ENCODE assay signal across 11 cellular contexts in the genomic region with DNA sequence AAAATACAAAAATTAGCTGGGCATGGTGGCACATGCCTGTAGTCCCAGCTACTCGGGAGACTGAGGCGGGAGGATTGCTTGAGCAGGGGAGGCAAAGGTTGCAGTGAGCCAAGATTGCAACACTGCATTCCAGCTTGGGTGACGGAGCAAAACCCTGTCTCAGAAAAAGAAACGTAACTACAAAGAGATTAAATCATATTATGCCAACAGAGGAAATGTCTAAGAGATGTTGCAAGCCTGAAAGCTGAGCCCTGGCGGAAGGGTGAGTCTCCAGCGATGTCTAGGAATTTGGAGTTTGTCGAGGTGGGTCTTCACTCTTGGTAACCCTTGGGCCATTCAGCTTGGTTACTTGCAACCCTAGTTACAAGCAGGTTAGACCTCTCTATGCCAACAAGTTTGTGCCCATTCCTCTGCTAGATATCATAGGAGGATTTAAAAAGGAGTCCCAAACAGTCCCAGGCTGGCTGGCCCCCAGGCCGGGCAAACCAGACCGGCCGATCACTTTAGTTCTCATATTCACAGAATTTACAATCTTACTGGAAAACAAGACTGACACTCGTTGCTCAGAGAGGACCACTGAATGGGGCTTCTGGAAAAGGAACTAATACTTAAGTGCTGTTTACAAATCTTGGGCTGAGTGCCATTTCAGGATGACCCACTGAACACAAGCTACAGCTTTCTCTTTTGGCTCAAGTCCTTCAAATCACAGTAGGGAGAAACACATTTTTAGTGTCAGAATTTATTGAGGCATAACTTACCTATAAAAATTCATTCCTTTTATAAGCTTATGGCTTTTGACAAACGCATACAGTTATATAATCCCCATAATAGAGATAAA. TPM values are rescaled to one million over a fixed set of nuclear protein-coding genes. Genes with fewer than 3 reads are reported as not detected.
DNase-seq lines count a peak whose midpoint lies in the region; ATAC-seq, FAIRE-seq and TF ChIP-seq lines count a peak whose summit lies in the region.
"Had no signal": no experiment of that assay in that cellular context is flagged by ENCODE, and none has a peak within 500 bp of the region (broad histone marks: within the 10 kb centered on the region; RNA-seq: fewer than 3 reads in every experiment).

No MANE protein-coding gene starts in this region.

- TF ChIP-seq RAD21 in IMR-90 (IDR thresholded peaks at IDR 0.05; ENCODE audit: low read length) (no peak), K562 (CRISPR knock-in tag; conservative IDR thresholded peaks at IDR 0.05 in 1 of 2, IDR thresholded peaks at IDR 0.05 in 1 of 2) (no peak)

- H3K9me1 ChIP-seq in IMR-90 (ENCODE audit: insufficient read depth, low read length), result no peaks in the 10 kb centered on the region
- no peaks in the 10 kb centered on the region for H3K9me1 ChIP-seq in K562 (ENCODE audit: control insufficient read depth, insufficient read depth, low read length)

- H3K27ac ChIP-seq in IMR-90 (ENCODE audit: insufficient read depth, low read length) (peak overlapping the region; percentile 5), K562 (ENCODE audit: extremely low read depth, low read depth, low read length) (no peak overlapping the region), lower lobe of right lung (no peak overlapping the region)
- H3K27ac ChIP-seq: psoas muscle, VCaP had no signal

- TF ChIP-seq POLR2A in IMR-90 (IDR thresholded peaks at IDR 0.05; ENCODE audit: low read depth, low read length) (no peak), K562 (conservative IDR thresholded peaks at IDR 0.05) (no peak)

- no peaks in the 10 kb centered on the region for H3K79me2 ChIP-seq in K562 (ENCODE audit: control insufficient read depth, insufficient read depth, low read length)

- no peaks in the 10 kb centered on the region for H3K79me1 ChIP-seq in IMR-90 (ENCODE audit: low read depth in 1 of 2, low read length in 2 of 2)

- no peak for FAIRE-seq in K562 (lab: Jason Lieb, UNC)

- H4K20me1 ChIP-seq in IMR-90 (ENCODE audit: insufficient read depth, low read length) (no peaks in the 10 kb centered on the region), K562 (replicated peaks; ENCODE audit: control insufficient read depth, insufficient read depth, low read length) (no peaks in the 10 kb centered on the region)

- peak overlapping the region; percentile 71 for H2AK9ac ChIP-seq in IMR-90 (replicated peaks; ENCODE audit: low read depth, low read length, poor library complexity)

- H3K36me3 ChIP-seq in IMR-90 (ENCODE audit: control insufficient read depth, insufficient read depth, low read length), result no peaks in the 10 kb centered on the region
- no peaks in the 10 kb centered on the region for H3K36me3 ChIP-seq in K562 (ENCODE audit: control insufficient read depth, insufficient read depth, low read length)
- no peaks in the 10 kb centered on the region for H3K36me3 ChIP-seq in lower lobe of right lung

- H3K4me3 Mint-ChIP-seq in activated CD8-positive, alpha-beta T cell treated with anti-CD3 and anti-CD28 coated beads for 36 hours, result no peak overlapping the region
- H3K4me3 Mint-ChIP-seq: CD4-positive, CD25-positive, alpha-beta regulatory T cell had no signal

- H2BK5ac ChIP-seq in IMR-90 (ENCODE audit: low read depth, low read length, poor library complexity, severe bottlenecking), result peak overlapping the region; percentile 48

- in situ Hi-C loops in IMR-90 (cut with MboI; ENCODE audit: low sequenced_read_pairs) (no loop called here), K562 (cut with MboI) (no loop called here)

- no peaks in the 10 kb centered on the region for H3K9me3 ChIP-seq in IMR-90 (ENCODE audit: control insufficient read depth, insufficient read depth, low read length)
- H3K9me3 ChIP-seq in K562 (replicated peaks; ENCODE audit: control insufficient read depth, insufficient read depth, low read depth, low read length), result no peaks in the 10 kb centered on the region
- no peaks in the 10 kb centered on the region for H3K9me3 ChIP-seq in lower lobe of right lung
- H3K9me3 ChIP-seq: psoas muscle had no signal

- peak overlapping the region; percentile 53; the same call in 1 of the 2 replicates for H2BK20ac ChIP-seq in IMR-90 (ENCODE audit: low read depth, low read length)

- no peaks in the 10 kb centered on the region for H3K36me3 Mint-ChIP-seq in activated CD8-positive, alpha-beta T cell treated with anti-CD3 and anti-CD28 coated beads for 36 hours (ENCODE audit: low read depth)
- H3K36me3 Mint-ChIP-seq: CD4-positive, CD25-positive, alpha-beta regulatory T cell had no signal

- peak overlapping the region; percentile 78 for H2BK120ac ChIP-seq in IMR-90 (ENCODE audit: low read depth, low read length)

- ATAC-seq in IMR-90 (ENCODE audit: low read depth) (peak; percentile 93), K562 (no peak), lower lobe of right lung (peak; percentile 37 to 63), GM21528 (IDR thresholded peaks at IDR 0.05; ENCODE audit: low FRiP score, unreplicated experiment) (no peak)
- no peak for ATAC-seq in activated CD8-positive, alpha-beta T cell treated with anti-CD3 and anti-CD28 coated beads for 36 hours
- ATAC-seq: psoas muscle had no signal

- CTCF ChIA-PET in IMR-90 (lab: Yijun Ruan, JAX) (interaction anchor here (0.6 kb wide), 1 partner anchor 111 kb away, joined by 3 read pairs; no protein-coding TSS in a partner anchor), K562 (lab: Yijun Ruan, JAX; ENCODE audit: low intra/inter-chr PET ratio) (no interaction called here)
- CTCF ChIA-PET in activated CD8-positive, alpha-beta T cell treated with anti-CD3 and anti-CD28 coated beads for 36 hours (lab: Charles Lee), result interaction anchor here (1.8 kb wide), 1 partner anchor 96 kb away, joined by 3 read pairs; no protein-coding TSS in a partner anchor

- dilution Hi-C loops in IMR-90 (cut with HindIII; ENCODE audit: low sequenced_read_pairs, unreplicated experiment), result no loop called here

- peak overlapping the region; percentile 73 for H4K91ac ChIP-seq in IMR-90 (ENCODE audit: insufficient read depth, low read depth, low read length)

- H3K4me3 ChIP-seq in AG10803 (ENCODE audit: low read length) (no peak overlapping the region), IMR-90 (ENCODE audit: insufficient read depth, low read depth, low read length) (peak overlapping the region; percentile 5; the same call in 1 of the 2 replicates), K562 (no peak overlapping the region), lower lobe of right lung (no peak overlapping the region)
- H3K4me3 ChIP-seq: psoas muscle had no signal

- H3K4ac ChIP-seq in IMR-90 (ENCODE audit: low read depth, low read length), result peak overlapping the region; percentile 59

- H2BK15ac ChIP-seq in IMR-90 (ENCODE audit: low read depth, low read length), result peak overlapping the region; percentile 76; the same call in 2 of the 3 replicates

- peak overlapping the region; percentile 76 for H3K23ac ChIP-seq in IMR-90 (ENCODE audit: low read depth, low read length)

- no peaks in the 10 kb centered on the region for H3K9me3 Mint-ChIP-seq in activated CD8-positive, alpha-beta T cell treated with anti-CD3 and anti-CD28 coated beads for 36 hours

- H3K27ac Mint-ChIP-seq in activated CD8-positive, alpha-beta T cell treated with anti-CD3 and anti-CD28 coated beads for 36 hours, result no peak overlapping the region

- intact Hi-C loops in IMR-90 (cut with micrococcal nuclease), result no loop called here
- intact Hi-C loops in K562 (cut with micrococcal nuclease), result no loop called here
- intact Hi-C loops in lower lobe of right lung (cut with DNase I), result no loop called here
- intact Hi-C loops in activated CD8-positive, alpha-beta T cell treated with anti-CD3 and anti-CD28 coated beads for 36 hours (cut with micrococcal nuclease), result no loop called here

- no peak overlapping the region for H2AK5ac ChIP-seq in IMR-90 (ENCODE audit: low read depth, low read length)

- H3K4me2 ChIP-seq in IMR-90 (ENCODE audit: low read depth, low read length) (peak overlapping the region; percentile 52), K562 (ENCODE audit: insufficient read depth, low read length) (no peak overlapping the region)

- H3K4me1 ChIP-seq in IMR-90 (ENCODE audit: control insufficient read depth, insufficient read depth, low read length) (peaks cover 4% of the 10 kb centered on the region), K562 (replicated peaks in 1 of 2; ENCODE audit: control insufficient read depth in 2 of 2, insufficient read depth in 2 of 2, low read length in 2 of 2) (peaks cover 28 to 32% of the 10 kb centered on the region in 2 experiments), lower lobe of right lung (no peaks in the 10 kb centered on the region)
- H3K4me1 ChIP-seq: psoas muscle had no signal

- POLR2A ChIA-PET in IMR-90 (lab: Charles Lee; ENCODE audit: unreplicated experiment), result no interaction called here
- POLR2A ChIA-PET in K562 (lab: Yijun Ruan, JAX), result interaction anchor here (0.6 to 2.3 kb wide), 5 partner anchors 9 to 18 kb away, joined by 3 to 5 read pairs (median 4); no protein-coding TSS in a partner anchor
- POLR2A ChIA-PET in activated CD8-positive, alpha-beta T cell treated with anti-CD3 and anti-CD28 coated beads for 36 hours (lab: Charles Lee), result no interaction called here

- H3K27me3 ChIP-seq in IMR-90 (ENCODE audit: control insufficient read depth, insufficient read depth, low read length) (no peaks in the 10 kb centered on the region), K562 (ENCODE audit: control insufficient read depth in 2 of 2, insufficient read depth in 2 of 2, low read length in 2 of 2) (no peaks in the 10 kb centered on the region), lower lobe of right lung (ENCODE audit: low read depth) (peaks cover 9% of the 10 kb centered on the region)

- H3K18ac ChIP-seq in IMR-90 (ENCODE audit: low read depth, low read length), result peak overlapping the region; percentile 10; the same call in 1 of the 2 replicates

- DNase-seq in AG10803 (ENCODE audit: low read depth) (peak; percentile 43), IMR-90 (peak; percentile 79), K562 (ENCODE audit: extremely low read depth in 1 of 4, low spot score in 3 of 4) (no peak), lower lobe of right lung (no peak)
- DNase-seq in activated CD8-positive, alpha-beta T cell treated with anti-CD3 and anti-CD28 coated beads for 36 hours, result no peak
- DNase-seq in stimulated activated CD4-positive, alpha-beta T cell treated with anti-CD3 and anti-CD28 coated beads, Interleukin-2, amount 100 ng/mL, for 48 hours, result no peak
- no peak for DNase-seq in effector CD4-positive, alpha-beta T cell
- DNase-seq: CD4-positive, CD25-positive, alpha-beta regulatory T cell; psoas muscle had no signal

- TF ChIP-seq CTCF in AG10803 (conservative IDR thresholded peaks at IDR 0.05; ENCODE audit: low read length), result no peak
- no peak for TF ChIP-seq CTCF in IMR-90 (conservative IDR thresholded peaks at IDR 0.05; ENCODE audit: low read depth, low read length)
- no peak for TF ChIP-seq CTCF in K562 (IDR thresholded peaks at IDR 0.05 in 2 of 3, conservative IDR thresholded peaks at IDR 0.05 in 1 of 3; ENCODE audit: insufficient read depth in 2 of 3, low read depth in 1 of 3, low read length in 3 of 3)
- TF ChIP-seq CTCF in lower lobe of right lung (IDR thresholded peaks at IDR 0.05), result no peak
- TF ChIP-seq CTCF in activated CD8-positive, alpha-beta T cell treated with anti-CD3 and anti-CD28 coated beads for 36 hours (IDR thresholded peaks at IDR 0.05), result no peak

- H2AFZ ChIP-seq in IMR-90 (replicated peaks; ENCODE audit: low read length, poor library complexity), result peak overlapping the region; percentile 55
- no peak overlapping the region for H2AFZ ChIP-seq in K562 (ENCODE audit: low read depth, low read length)

- BruUV-seq in IMR-90 (replicated peaks; lab: Mats Ljungman, UMichigan) (no TSS peak), K562 (replicated peaks; lab: Mats Ljungman, UMichigan) (no TSS peak)

- peak overlapping the region; percentile 4; the same call in 1 of the 2 replicates for H4K5ac ChIP-seq in IMR-90 (ENCODE audit: low read depth, low read length)

- no peak for TF ChIP-seq EP300 in K562 (IDR thresholded peaks at IDR 0.05; ENCODE audit: low read length)

- H3K56ac ChIP-seq in IMR-90 (ENCODE audit: extremely low read depth, insufficient read depth, low read length), result peak overlapping the region; percentile 61

- 20% methylated on average over 2 of the region's 12 CpGs; no CpG with 5 or more reads in 1 of the 2 experiments for WGBS in IMR-90 (ENCODE audit: extremely low coverage in 2 of 2, insufficient read length in 1 of 2), 2 experiments
- WGBS in K562 (ENCODE audit: insufficient coverage, low coverage, missing lambda C conversion rate), result 70% methylated on average over 12 of the region's 12 CpGs

- H3K4me1 Mint-ChIP-seq in activated CD8-positive, alpha-beta T cell treated with anti-CD3 and anti-CD28 coated beads for 36 hours (ENCODE audit: low read depth), result no peaks in the 10 kb centered on the region
- H3K4me1 Mint-ChIP-seq: CD4-positive, CD25-positive, alpha-beta regulatory T cell had no signal

- H3K27me3 Mint-ChIP-seq in activated CD8-positive, alpha-beta T cell treated with anti-CD3 and anti-CD28 coated beads for 36 hours, result peaks cover 3% of the 10 kb centered on the region

- H3K14ac ChIP-seq in IMR-90 (replicated peaks; ENCODE audit: low read depth, low read length), result peak overlapping the region; percentile 60; the same call in 1 of the 2 replicates

- H3K9ac ChIP-seq in IMR-90 (ENCODE audit: low read depth, low read length) (no peak overlapping the region), K562 (ENCODE audit: insufficient read depth in 1 of 2, low read depth in 2 of 2, low read length in 2 of 2) (no peak overlapping the region)

- peak overlapping the region; percentile 45 to 62; a peak in 3 of 4 replicates for H4K8ac ChIP-seq in IMR-90 (ENCODE audit: low read depth in 2 of 2, low read length in 2 of 2)

RNA-seq across cellular contexts. Expression of gene SLC30A1, which starts 27.1 kb away (rescaled TPM):
- 8.4 and 17.8 TPM in 2 replicates for total RNA-seq in IMR-90 (2012; rRNA removed)
- polyA plus RNA-seq in IMR-90 (2012; rRNA removed), result 4.2 and 5.4 TPM in 2 replicates
- 3.2 and 4.6 TPM in 2 replicates for polyA plus RNA-seq in IMR-90 (2012; cell fraction: cytosol; rRNA removed)
- polyA plus RNA-seq in IMR-90 (2012; cell fraction: nucleus; rRNA removed; ENCODE audit: low replicate concordance), result 3.9 and 4.3 TPM in 2 replicates
- 11.4 and 24.0 TPM in 2 replicates for total RNA-seq in K562 (2011; cell fraction: chromatin; rRNA removed; ENCODE audit: low replicate concordance)
- 14.2 and 15.8 TPM in 2 replicates for total RNA-seq in K562 (2011; cell fraction: nucleolus; rRNA removed)
- 19.2 and 26.8 TPM in 2 replicates for total RNA-seq in K562 (2011; cell fraction: nucleoplasm; rRNA removed)
- total RNA-seq in K562 (2014; rRNA removed), result 5.0 and 5.4 TPM in 2 replicates
- total RNA-seq in K562 (2014; rRNA removed; fragmentation: Illumina TruSeq; extraction: Trizol), result 11.9 and 12.0 TPM in 2 replicates
- 13.8 and 14.4 TPM in 2 replicates for total RNA-seq in K562 (2015; rRNA removed; fragmentation: Illumina TruSeq; extraction: Trizol)
- 13.1 and 14.6 TPM in 2 replicates for total RNA-seq in K562 (2021)
- 6.6 and 6.7 TPM in 2 replicates for polyA plus RNA-seq in K562 (2011; rRNA removed)
- polyA plus RNA-seq in K562 (2011; cell fraction: cytosol; rRNA removed), result 3.2 and 3.5 TPM in 2 replicates
- 4.1 and 5.4 TPM in 2 replicates for polyA plus RNA-seq in K562 (2011; cell fraction: nucleus; rRNA removed)
- 4.5 and 8.6 TPM in 2 replicates for polyA plus RNA-seq in K562 (2012)
- polyA plus RNA-seq in K562 (2014; fragmentation: Illumina TruSeq; extraction: Trizol), result 6.4 and 7.9 TPM in 2 replicates
- polyA plus RNA-seq in K562 (2014; fragmentation: Nextera tagmentation; extraction: Ambion mirVana), result 1 to 10 TPM; 4.1 to 4.2 TPM
- polyA plus RNA-seq in K562 (2014; rRNA removed), result 4.8 and 5.1 TPM in 2 replicates
- polyA minus RNA-seq in K562 (2011; rRNA and poly(A)+ RNA removed), result 15.2 and 23.0 TPM in 2 replicates
- 8.5 and 10.6 TPM in 2 replicates for polyA minus RNA-seq in K562 (2011; cell fraction: cytosol; rRNA and poly(A)+ RNA removed)
- polyA minus RNA-seq in K562 (2011; cell fraction: nucleus; rRNA and poly(A)+ RNA removed), result 9.6 and 22.0 TPM in 2 replicates
- 14.8 TPM for total RNA-seq in lower lobe of right lung
- 1 to 10 TPM; 6.2 to 7.2 TPM for total RNA-seq in activated CD8-positive, alpha-beta T cell treated with anti-CD3 and anti-CD28 coated beads for 36 hours

RNA-seq across cellular contexts. Expression of gene RD3, which starts 59.9 kb away (rescaled TPM):
- total RNA-seq in IMR-90 (2012; rRNA removed) (not detected in 2 replicates), K562 (2014; rRNA removed) (not detected in 2 replicates), K562 (2014; rRNA removed; fragmentation: Illumina TruSeq; extraction: Trizol) (not detected in 2 replicates), K562 (2015; rRNA removed; fragmentation: Illumina TruSeq; extraction: Trizol) (not detected in 2 replicates), K562 (2021) (not detected in 2 replicates), lower lobe of right lung (0.12 TPM)
- polyA plus RNA-seq in IMR-90 (2012; rRNA removed) (not detected in 2 replicates), K562 (2011; rRNA removed) (not detected in 2 replicates), K562 (2014; fragmentation: Illumina TruSeq; extraction: Trizol) (not detected in 2 replicates), K562 (2014; fragmentation: Nextera tagmentation; extraction: Ambion mirVana) (not detected), K562 (2014; rRNA removed) (not detected in 2 replicates)
- polyA plus RNA-seq in IMR-90 (2012; cell fraction: cytosol; rRNA removed), result not detected in 2 replicates
- not detected in 2 replicates for polyA plus RNA-seq in IMR-90 (2012; cell fraction: nucleus; rRNA removed; ENCODE audit: low replicate concordance)
- not detected in 2 replicates for total RNA-seq in K562 (2011; cell fraction: chromatin; rRNA removed; ENCODE audit: low replicate concordance)
- not detected in 2 replicates for total RNA-seq in K562 (2011; cell fraction: nucleolus; rRNA removed)
- not detected in 2 replicates for total RNA-seq in K562 (2011; cell fraction: nucleoplasm; rRNA removed)
- polyA plus RNA-seq in K562 (2011; cell fraction: cytosol; rRNA removed), result not detected in 2 replicates
- polyA plus RNA-seq in K562 (2011; cell fraction: nucleus; rRNA removed), result not detected in 2 replicates
- not detected in 2 replicates for polyA plus RNA-seq in K562 (2012)
- not detected in 2 replicates for polyA minus RNA-seq in K562 (2011; rRNA and poly(A)+ RNA removed)
- polyA minus RNA-seq in K562 (2011; cell fraction: cytosol; rRNA and poly(A)+ RNA removed), result not detected in 2 replicates
- not detected in 2 replicates for polyA minus RNA-seq in K562 (2011; cell fraction: nucleus; rRNA and poly(A)+ RNA removed)
- total RNA-seq in activated CD8-positive, alpha-beta T cell treated with anti-CD3 and anti-CD28 coated beads for 36 hours, result not detected
- total RNA-seq: CD4-positive, CD25-positive, alpha-beta regulatory T cell; psoas muscle had no signal
- polyA plus RNA-seq: CD4-positive, CD25-positive, alpha-beta regulatory T cell had no signal

Comparison
In these comparisons a context has a peak if more than half of its experiments do, and no peak if none do; other contexts are left out.
1. DNase-seq: peak in AG10803 (single experiment) and IMR-90 (single experiment); none in K562 (0 of 4), lower lobe of right lung (single experiment), activated CD8-positive, alpha-beta T cell treated with anti-CD3 and anti-CD28 coated beads for 36 hours (single experiment), stimulated activated CD4-positive, alpha-beta T cell treated with anti-CD3 and anti-CD28 coated beads, Interleukin-2, amount 100 ng/mL, for 48 hours (0 of 2) and effector CD4-positive, alpha-beta T cell (single experiment).
2. ATAC-seq: peak in IMR-90 (single experiment) and lower lobe of right lung (2 of 2); none in K562 (single experiment), activated CD8-positive, alpha-beta T cell treated with anti-CD3 and anti-CD28 coated beads for 36 hours (single experiment) and GM21528 (single experiment).